In genomic region chr19:31271569-31271911, GRCh38 we compare ENCODE assay signal across 19 cellular contexts.
"Had no signal": no experiment of that assay in that cellular context is flagged by ENCODE, and none has a peak within 500 bp of the region (broad histone marks: within the 10 kb centered on the region; RNA-seq: fewer than 3 reads in every experiment).

No MANE protein-coding gene starts in this region.

- H3K4me1 ChIP-seq: breast epithelium, spleen, suprapubic skin, tibial artery, upper lobe of right lung had no signal

- DNase-seq: activated CD4-positive, alpha-beta memory T cell treated with anti-CD3 and anti-CD28 coated beads for 36 hours; activated CD4-positive, alpha-beta T cell treated with anti-CD3 and anti-CD28 coated beads, Interleukin-2, amount 10 ng/mL, durations not matched to agents 24 days and 14 days; activated CD4-positive, CD25-positive, alpha-beta regulatory T cell treated with anti-CD3 and anti-CD28 coated beads, Interleukin-2, amount 50 U/mL, for 72 hours; activated CD8-positive, alpha-beta memory T cell treated with anti-CD3 and anti-CD28 coated beads, Interleukin-2, amount 50 U/mL, for 4 hours; activated gamma-delta T cell; activated naive CD4-positive, alpha-beta T cell treated with anti-CD3 and anti-CD28 coated beads, Interleukin-2, amount 10 ng/mL, durations not matched to agents 7 days and 5 days; activated naive CD8-positive, alpha-beta T cell treated with anti-CD3 and anti-CD28 coated beads, Interleukin-2, amount 10 ng/mL, durations not matched to agents 7 days and 5 days; activated T-cell treated with anti-CD3 and anti-CD28 coated beads, Interleukin-2, amount 50 U/mL, for 1 hour; central memory CD4-positive, alpha-beta T cell; heart right ventricle; midbrain; naive thymus-derived CD4-positive, alpha-beta T cell; stimulated activated naive CD4-positive, alpha-beta T cell had no signal

- H3K4me1 Mint-ChIP-seq: activated CD4-positive, alpha-beta T cell treated with anti-CD3 and anti-CD28 coated beads, Interleukin-2, amount 10 ng/mL, durations not matched to agents 24 days and 14 days; activated naive CD4-positive, alpha-beta T cell treated with anti-CD3 and anti-CD28 coated beads, Interleukin-2, amount 10 ng/mL, durations not matched to agents 7 days and 5 days; activated naive CD8-positive, alpha-beta T cell treated with anti-CD3 and anti-CD28 coated beads, Interleukin-2, amount 10 ng/mL, durations not matched to agents 7 days and 5 days had no signal

- H3K27me3 ChIP-seq: breast epithelium, heart right ventricle, spleen, suprapubic skin, tibial artery, upper lobe of right lung had no signal

- H3K4me3 ChIP-seq: breast epithelium, heart right ventricle, spleen, suprapubic skin, tibial artery, upper lobe of right lung had no signal

- H3K4me3 Mint-ChIP-seq: activated CD4-positive, alpha-beta memory T cell treated with anti-CD3 and anti-CD28 coated beads for 36 hours; activated CD4-positive, alpha-beta T cell treated with anti-CD3 and anti-CD28 coated beads, Interleukin-2, amount 10 ng/mL, durations not matched to agents 24 days and 14 days; activated naive CD4-positive, alpha-beta T cell treated with anti-CD3 and anti-CD28 coated beads, Interleukin-2, amount 10 ng/mL, durations not matched to agents 7 days and 5 days; activated naive CD8-positive, alpha-beta T cell treated with anti-CD3 and anti-CD28 coated beads, Interleukin-2, amount 10 ng/mL, durations not matched to agents 7 days and 5 days; activated T-helper 1 cell treated with anti-CD3 and anti-CD28 coated beads, Interleukin-12 subunit alpha, Interleukin-12 subunit beta, Interleukin-2, Interleukin-4 antibody, amounts not matched to agents 30 ng/mL and 10 ng/mL and 1 ng/mL, durations not matched to agents 14 hours and 24 hours and 36 hours; naive thymus-derived CD4-positive, alpha-beta T cell had no signal

- ATAC-seq: heart right ventricle; naive thymus-derived CD4-positive, alpha-beta T cell; upper lobe of right lung had no signal

- H3K27ac Mint-ChIP-seq: activated CD4-positive, alpha-beta memory T cell treated with anti-CD3 and anti-CD28 coated beads for 36 hours; activated CD4-positive, alpha-beta T cell treated with anti-CD3 and anti-CD28 coated beads, Interleukin-2, amount 10 ng/mL, durations not matched to agents 24 days and 14 days; activated naive CD4-positive, alpha-beta T cell treated with anti-CD3 and anti-CD28 coated beads, Interleukin-2, amount 10 ng/mL, durations not matched to agents 7 days and 5 days; activated naive CD8-positive, alpha-beta T cell treated with anti-CD3 and anti-CD28 coated beads, Interleukin-2, amount 10 ng/mL, durations not matched to agents 7 days and 5 days; activated T-helper 1 cell treated with anti-CD3 and anti-CD28 coated beads, Interleukin-12 subunit alpha, Interleukin-12 subunit beta, Interleukin-2, Interleukin-4 antibody, amounts not matched to agents 30 ng/mL and 10 ng/mL and 1 ng/mL, durations not matched to agents 14 hours and 24 hours and 36 hours; naive thymus-derived CD4-positive, alpha-beta T cell had no signal

- H3K27ac ChIP-seq: breast epithelium, heart right ventricle, spleen, suprapubic skin, tibial artery, upper lobe of right lung had no signal

- H3K9me3 ChIP-seq: breast epithelium, heart right ventricle, spleen, suprapubic skin, tibial artery, upper lobe of right lung had no signal

- H3K36me3 ChIP-seq: breast epithelium, upper lobe of right lung had no signal

- H3K36me3 Mint-ChIP-seq: activated naive CD4-positive, alpha-beta T cell treated with anti-CD3 and anti-CD28 coated beads, Interleukin-2, amount 10 ng/mL, durations not matched to agents 7 days and 5 days; activated naive CD8-positive, alpha-beta T cell treated with anti-CD3 and anti-CD28 coated beads, Interleukin-2, amount 10 ng/mL, durations not matched to agents 7 days and 5 days; naive thymus-derived CD4-positive, alpha-beta T cell had no signal

- H3K27me3 Mint-ChIP-seq: activated CD4-positive, alpha-beta memory T cell treated with anti-CD3 and anti-CD28 coated beads for 36 hours; activated CD4-positive, alpha-beta T cell treated with anti-CD3 and anti-CD28 coated beads, Interleukin-2, amount 10 ng/mL, durations not matched to agents 24 days and 14 days; activated naive CD4-positive, alpha-beta T cell treated with anti-CD3 and anti-CD28 coated beads, Interleukin-2, amount 10 ng/mL, durations not matched to agents 7 days and 5 days; naive thymus-derived CD4-positive, alpha-beta T cell had no signal

- H3K9me3 Mint-ChIP-seq: activated CD4-positive, alpha-beta memory T cell treated with anti-CD3 and anti-CD28 coated beads for 36 hours; activated CD4-positive, alpha-beta T cell treated with anti-CD3 and anti-CD28 coated beads, Interleukin-2, amount 10 ng/mL, durations not matched to agents 24 days and 14 days; activated naive CD4-positive, alpha-beta T cell treated with anti-CD3 and anti-CD28 coated beads, Interleukin-2, amount 10 ng/mL, durations not matched to agents 7 days and 5 days; activated naive CD8-positive, alpha-beta T cell treated with anti-CD3 and anti-CD28 coated beads, Interleukin-2, amount 10 ng/mL, durations not matched to agents 7 days and 5 days; activated T-helper 1 cell treated with anti-CD3 and anti-CD28 coated beads, Interleukin-12 subunit alpha, Interleukin-12 subunit beta, Interleukin-2, Interleukin-4 antibody, amounts not matched to agents 30 ng/mL and 10 ng/mL and 1 ng/mL, durations not matched to agents 14 hours and 24 hours and 36 hours had no signal
